ENCODE assay signal across 8 cellular contexts in genomic region chr11:9314291-9315077, GRCh38. TPM values are rescaled to one million over a fixed set of nuclear protein-coding genes. Genes with fewer than 3 reads are reported as not detected.
DNase-seq lines count a peak whose midpoint lies in the region; ATAC-seq and TF ChIP-seq lines count a peak whose summit lies in the region.

TSS of gene TMEM41B (minus strand) at chr11:9314593. CDS start at chr11:9314441, 152 bp downstream.

- H3K9me3 Mint-ChIP-seq in IgD-negative memory B cell, result no peaks in the 10 kb centered on the region

- H3K4me1 ChIP-seq in mucosa of rectum (ENCODE audit: control insufficient read depth in 2 of 2, insufficient read depth in 2 of 2, low read length in 2 of 2), result peaks cover 12 to 23% of the 10 kb centered on the region in 2 donors

- TF ChIP-seq CTCF in epithelial cell of proximal tubule (conservative IDR thresholded peaks at IDR 0.05; ENCODE audit: low read depth, low read length), result peak; percentile 22

- no peaks in the 10 kb centered on the region for H3K27me3 ChIP-seq in mucosa of rectum (ENCODE audit: control insufficient read depth in 2 of 2, insufficient read depth in 2 of 2, low read length in 2 of 2)

- no peaks in the 10 kb centered on the region for H3K9me3 ChIP-seq in mucosa of rectum (ENCODE audit: control insufficient read depth in 2 of 2, low read length in 2 of 2)

- H3K4me3 Mint-ChIP-seq in IgD-negative memory B cell, result peak within 1 kb of the TSS; percentile 97 to 99 (median 97)

- peak; percentile 97 for ATAC-seq in GM21529 (IDR thresholded peaks at IDR 0.05; ENCODE audit: unreplicated experiment)

- H3K4me3 ChIP-seq in epithelial cell of proximal tubule (ENCODE audit: low read depth, low read length) (peak within 1 kb of the TSS; percentile 99), mucosa of rectum (ENCODE audit: low read length in 2 of 2) (peak within 1 kb of the TSS; percentile 76 to 95)

- H3K36me3 ChIP-seq in mucosa of rectum (ENCODE audit: control insufficient read depth in 2 of 2, insufficient read depth in 2 of 2, low read length in 2 of 2), result no peaks in the 10 kb centered on the region

- H3K9ac ChIP-seq in mucosa of rectum (ENCODE audit: low read depth in 1 of 2, low read length in 2 of 2), result peak within 1 kb of the TSS; percentile 87 to 90

- peak within 1 kb of the TSS; percentile 88 to 89 for H3K27ac ChIP-seq in mucosa of rectum (ENCODE audit: low read depth in 2 of 2, low read length in 2 of 2)

- peak; percentile 92 for DNase-seq in DMS 273 treated with DMSO at 0.1 percent for 48 hours (lab: John Stamatoyannopoulos, UW)
- DNase-seq in OCI-M2 (lab: John Stamatoyannopoulos, UW; ENCODE audit: unreplicated experiment), result peak; percentile 49
- peak; percentile 100 for DNase-seq in activated T-cell treated with anti-CD3 and anti-CD28 coated beads for 48 hours (ENCODE audit: low read depth)
- peak; percentile 91 for DNase-seq in epithelial cell of proximal tubule (ENCODE audit: low read depth)
- peak; percentile 100 for DNase-seq in stimulated activated CD8-positive, alpha-beta memory T cell treated with anti-CD3 and anti-CD28 coated beads, Interleukin-4, amount 100 ng/mL, for 48 hours

- H3K4me1 Mint-ChIP-seq in IgD-negative memory B cell, result peaks cover 22 to 39% (median 26%) of the 10 kb centered on the region in 3 donors

- peaks cover 6% of the 10 kb centered on the region for H3K27me3 Mint-ChIP-seq in IgD-negative memory B cell

- peak within 1 kb of the TSS; percentile 90 to 98 (median 96) for H3K27ac Mint-ChIP-seq in IgD-negative memory B cell

- H3K36me3 Mint-ChIP-seq in IgD-negative memory B cell, result peaks cover 8% of the 10 kb centered on the region

RNA-seq across cellular contexts. Expression of gene TMEM41B, which starts in this region (rescaled TPM):
- 9.0 TPM for polyA plus RNA-seq in IgD-negative memory B cell
- total RNA-seq in epithelial cell of proximal tubule, result 36.8 and 38.0 TPM in 2 replicates

Comparison
In these comparisons a context has a peak if more than half of its experiments do, and no peak if none do; other contexts are left out.
1. Peak in every context shown above with its lines: DNase-seq, ATAC-seq, H3K4me3 ChIP-seq and H3K27ac ChIP-seq.
2. DNase-seq: peak in every context shown above with its lines; median percentile 100 in activated T-cell treated with anti-CD3 and anti-CD28 coated beads for 48 hours; 100 in stimulated activated CD8-positive, alpha-beta memory T cell treated with anti-CD3 and anti-CD28 coated beads, Interleukin-4, amount 100 ng/mL, for 48 hours; 92 in DMS 273 treated with DMSO at 0.1 percent for 48 hours; 91 in epithelial cell of proximal tubule; 49 in OCI-M2.